12 cellular contexts compared by ENCODE assay signal in genomic region chr6:111724039-111724438, GRCh38.
DNase-seq lines count a peak whose midpoint lies in the region; ATAC-seq, FAIRE-seq and TF ChIP-seq lines count a peak whose summit lies in the region.
"Had no signal": no experiment of that assay in that cellular context is flagged by ENCODE, and none has a peak within 500 bp of the region (broad histone marks: within the 10 kb centered on the region; RNA-seq: fewer than 3 reads in every experiment).

No MANE protein-coding gene starts in this region.

- no peak overlapping the region for H2BK15ac ChIP-seq in neuronal stem cell (ENCODE audit: low read length)

- peak; percentile 7 for ATAC-seq in HG02973 (IDR thresholded peaks at IDR 0.05; ENCODE audit: unreplicated experiment)
- no peak for ATAC-seq in activated CD8-positive, alpha-beta T cell treated with anti-CD3 and anti-CD28 coated beads, Interleukin-2, amount 10 ng/mL, durations not matched to agents 7 days and 5 days

- POLR2A ChIA-PET in MCF 10A (lab: Yijun Ruan, JAX): no interaction called here
- POLR2A ChIA-PET in activated CD8-positive, alpha-beta T cell treated with anti-CD3 and anti-CD28 coated beads, Interleukin-2, amount 10 ng/mL, durations not matched to agents 7 days and 5 days (lab: Charles Lee): interaction anchor here (1.6 kb wide), 1 partner anchor 120 kb away, joined by 3 read pairs; no protein-coding TSS in a partner anchor

- H3K36me3 Mint-ChIP-seq in MCF 10A (ENCODE audit: insufficient read depth, unreplicated experiment) (no peaks in the 10 kb centered on the region), type B pancreatic cell (peaks cover 32% of the 10 kb centered on the region)
- peaks cover 39% of the 10 kb centered on the region for H3K36me3 Mint-ChIP-seq in activated CD8-positive, alpha-beta T cell treated with anti-CD3 and anti-CD28 coated beads, Interleukin-2, amount 10 ng/mL, durations not matched to agents 7 days and 5 days (ENCODE audit: low read depth)

- H2AK5ac ChIP-seq in neuronal stem cell (ENCODE audit: low read depth, low read length): no peak overlapping the region

- H3K27me3 Mint-ChIP-seq in MCF 10A (ENCODE audit: insufficient read depth, unreplicated experiment) (no peaks in the 10 kb centered on the region), type B pancreatic cell (no peaks in the 10 kb centered on the region)
- H3K27me3 Mint-ChIP-seq in activated CD8-positive, alpha-beta T cell treated with anti-CD3 and anti-CD28 coated beads, Interleukin-2, amount 10 ng/mL, durations not matched to agents 7 days and 5 days (ENCODE audit: low read depth): no peaks in the 10 kb centered on the region

- no peak overlapping the region for H2BK12ac ChIP-seq in neuronal stem cell (ENCODE audit: low read length)

- TF ChIP-seq CTCF in MCF 10A (IDR thresholded peaks at IDR 0.05; ENCODE audit: unreplicated experiment): no peak
- no peak for TF ChIP-seq CTCF in breast epithelium (IDR thresholded peaks at IDR 0.05)
- no peak for TF ChIP-seq CTCF in type B pancreatic cell (conservative IDR thresholded peaks at IDR 0.05)

- no peak for FAIRE-seq in RCC 7860 (lab: Jason Lieb, UNC)
- FAIRE-seq: pancreas had no signal

- H3K4me1 Mint-ChIP-seq in MCF 10A (ENCODE audit: insufficient read depth, unreplicated experiment) (peaks cover 19% of the 10 kb centered on the region), type B pancreatic cell (ENCODE audit: unreplicated experiment) (peaks cover 22% of the 10 kb centered on the region)
- peaks cover 62% of the 10 kb centered on the region for H3K4me1 Mint-ChIP-seq in activated CD8-positive, alpha-beta T cell treated with anti-CD3 and anti-CD28 coated beads, Interleukin-2, amount 10 ng/mL, durations not matched to agents 7 days and 5 days (ENCODE audit: low read depth)

- H3K4me2 ChIP-seq in neuronal stem cell (ENCODE audit: insufficient read depth, low read length, poor library complexity, severe bottlenecking): no peak overlapping the region
- H3K4me2 ChIP-seq: SK-N-SH had no signal

- no peak overlapping the region for H3K18ac ChIP-seq in neuronal stem cell (ENCODE audit: low read length)

- H3K4me3 Mint-ChIP-seq in MCF 10A (ENCODE audit: unreplicated experiment) (no peak overlapping the region), type B pancreatic cell (no peak overlapping the region)
- H3K4me3 Mint-ChIP-seq in activated CD8-positive, alpha-beta T cell treated with anti-CD3 and anti-CD28 coated beads, Interleukin-2, amount 10 ng/mL, durations not matched to agents 7 days and 5 days: peak overlapping the region; percentile 48

- H3K27me3 ChIP-seq in breast epithelium: no peaks in the 10 kb centered on the region
- H3K27me3 ChIP-seq in neuronal stem cell (ENCODE audit: control insufficient read depth in 3 of 3, insufficient read depth in 3 of 3, low read depth in 1 of 3, low read length in 3 of 3): no peaks in the 10 kb centered on the region
- H3K27me3 ChIP-seq: ascending aorta, pancreas had no signal

- CTCF ChIA-PET in MCF 10A (lab: Yijun Ruan, JAX): interaction anchor here (0.6 to 4.3 kb wide), 4 partner anchors 16 to 325 kb away, joined by 3 to 27 read pairs (median 8); partner anchors contain the start of gene FYN
- CTCF ChIA-PET in activated CD8-positive, alpha-beta T cell treated with anti-CD3 and anti-CD28 coated beads, Interleukin-2, amount 10 ng/mL, durations not matched to agents 7 days and 5 days (lab: Charles Lee): interaction anchor here (1.6 to 4.1 kb wide), 4 partner anchors 10 to 46 kb away, joined by 4 to 26 read pairs (median 16); no protein-coding TSS in a partner anchor

- H3K9me3 ChIP-seq in breast epithelium (no peaks in the 10 kb centered on the region), neuronal stem cell (replicated peaks in 1 of 2; ENCODE audit: control insufficient read depth in 2 of 2, insufficient read depth in 1 of 2, low read depth in 1 of 2, low read length in 2 of 2) (peaks cover 3 to 11% of the 10 kb centered on the region in 2 donors)
- H3K9me3 ChIP-seq: ascending aorta, pancreas, SK-N-SH had no signal

- WGBS in neuronal stem cell (ENCODE audit: extremely low coverage in 2 of 2, insufficient read length in 2 of 2, insufficient replicate concordance in 1 of 2), 2 donors: no CpG with 5 or more reads among the region's 5 CpGs

- H3K27ac ChIP-seq in breast epithelium (no peak overlapping the region), neuronal stem cell (replicated peaks; ENCODE audit: low read length) (no peak overlapping the region)
- H3K27ac ChIP-seq: pancreas had no signal

- H3K23ac ChIP-seq in neuronal stem cell (ENCODE audit: low read depth, low read length, poor library complexity): no peak overlapping the region

- H3K27ac Mint-ChIP-seq in MCF 10A (ENCODE audit: low read depth, unreplicated experiment) (no peak overlapping the region), type B pancreatic cell (peak overlapping the region; percentile 66)
- H3K27ac Mint-ChIP-seq in activated CD8-positive, alpha-beta T cell treated with anti-CD3 and anti-CD28 coated beads, Interleukin-2, amount 10 ng/mL, durations not matched to agents 7 days and 5 days: peak overlapping the region; percentile 77

- no peaks in the 10 kb centered on the region for H3K9me3 Mint-ChIP-seq in MCF 10A (ENCODE audit: unreplicated experiment)
- no peaks in the 10 kb centered on the region for H3K9me3 Mint-ChIP-seq in activated CD8-positive, alpha-beta T cell treated with anti-CD3 and anti-CD28 coated beads, Interleukin-2, amount 10 ng/mL, durations not matched to agents 7 days and 5 days (ENCODE audit: insufficient read depth)
- peaks cover 6% of the 10 kb centered on the region for H3K9me3 Mint-ChIP-seq in type B pancreatic cell

- no peak overlapping the region for H3K4ac ChIP-seq in neuronal stem cell (ENCODE audit: low read length)

- TF ChIP-seq POLR2A in breast epithelium (IDR thresholded peaks at IDR 0.05): no peak

- H3K79me1 ChIP-seq in neuronal stem cell (ENCODE audit: low read depth, low read length): no peaks in the 10 kb centered on the region

- H3K36me3 ChIP-seq in breast epithelium (no peaks in the 10 kb centered on the region), neuronal stem cell (replicated peaks in 1 of 2; ENCODE audit: control insufficient read depth in 2 of 2, insufficient read depth in 2 of 2, low read length in 2 of 2) (peaks cover 14 to 59% of the 10 kb centered on the region in 2 donors)
- H3K36me3 ChIP-seq: ascending aorta, pancreas had no signal

- H3K9ac ChIP-seq in neuronal stem cell (ENCODE audit: low read depth, low read length, poor library complexity): no peak overlapping the region
- H3K9ac ChIP-seq: SK-N-SH had no signal

- no peak overlapping the region for H2BK120ac ChIP-seq in neuronal stem cell (ENCODE audit: low read depth, low read length)

- H3K4me1 ChIP-seq in breast epithelium: no peaks in the 10 kb centered on the region
- H3K4me1 ChIP-seq in neuronal stem cell (ENCODE audit: control insufficient read depth in 2 of 2, insufficient read depth in 1 of 2, low read depth in 1 of 2, low read length in 2 of 2): peaks cover 0 to 4% of the 10 kb centered on the region in 2 donors
- H3K4me1 ChIP-seq: pancreas had no signal

- H3K4me3 ChIP-seq in breast epithelium (no peak overlapping the region), neuronal stem cell (ENCODE audit: low read length in 2 of 2) (no peak overlapping the region)
- H3K4me3 ChIP-seq: ascending aorta, pancreas had no signal

- H4K91ac ChIP-seq in neuronal stem cell (ENCODE audit: low read depth, low read length, poor library complexity): no peak overlapping the region

- no peak overlapping the region for H2AFZ ChIP-seq in neuronal stem cell (ENCODE audit: low read length)

- H2BK5ac ChIP-seq in neuronal stem cell (ENCODE audit: low read length): no peak overlapping the region

- BruUV-seq in MCF 10A (replicated peaks; lab: Mats Ljungman, UMichigan): no TSS peak

- no peak overlapping the region for H3K14ac ChIP-seq in neuronal stem cell (ENCODE audit: low read length)

- DNase-seq in MCF 10A (ENCODE audit: unreplicated experiment) (peak; percentile 23), breast epithelium (ENCODE audit: low spot score in 2 of 2) (no peak), type B pancreatic cell (ENCODE audit: extremely low spot score, unreplicated experiment) (no peak), RCC 7860 (ENCODE audit: low spot score) (no peak), neuronal stem cell (ENCODE audit: low spot score) (no peak)
- DNase-seq in activated CD8-positive, alpha-beta T cell treated with anti-CD3 and anti-CD28 coated beads, Interleukin-2, amount 10 ng/mL, durations not matched to agents 7 days and 5 days: no peak
- no peak for DNase-seq in stimulated activated naive CD4-positive, alpha-beta T cell (lab: John Stamatoyannopoulos, UW)
- DNase-seq: NCI-H2029, pancreas, SK-N-SH had no signal

- intact Hi-C loops in MCF 10A (cut with micrococcal nuclease): no loop called here
- intact Hi-C loops in breast epithelium (cut with DNase I; ENCODE audit: low total_unique reads): no loop called here

- no peak overlapping the region for H4K8ac ChIP-seq in neuronal stem cell (ENCODE audit: low read depth, low read length)
